In genomic region chr7:66921918-66922486, GRCh38 we compare ENCODE assay signal across 8 cellular contexts. TPM values are rescaled to one million over a fixed set of nuclear protein-coding genes. Genes with fewer than 3 reads are reported as not detected.
A peak's percentile ranks its signal among the peaks of the same experiment; 100 is the strongest.
DNase-seq lines count a peak whose midpoint lies in the region; ATAC-seq, FAIRE-seq and TF ChIP-seq lines count a peak whose summit lies in the region.

No MANE protein-coding gene starts in this region.

- 3 to 5% methylated on average over 15 of the region's 15 CpGs for WGBS in pancreas, 2 donors

- H3K9me3 Mint-ChIP-seq in activated CD4-positive, alpha-beta T cell treated with anti-CD3 and anti-CD28 coated beads, Interleukin-2, amount 10 ng/mL, durations not matched to agents 24 days and 14 days: no peaks in the 10 kb centered on the region

- H3K36me3 Mint-ChIP-seq in activated CD4-positive, alpha-beta T cell treated with anti-CD3 and anti-CD28 coated beads, Interleukin-2, amount 10 ng/mL, durations not matched to agents 24 days and 14 days (ENCODE audit: low read depth): peaks cover 24% of the 10 kb centered on the region

- H3K4me1 ChIP-seq in pancreas: peaks cover 6 to 31% (median 13%) of the 10 kb centered on the region in 3 donors

- H3K4me1 Mint-ChIP-seq in activated CD4-positive, alpha-beta T cell treated with anti-CD3 and anti-CD28 coated beads, Interleukin-2, amount 10 ng/mL, durations not matched to agents 24 days and 14 days: peaks cover 23% of the 10 kb centered on the region

- peak overlapping the region; percentile 86 to 97 (median 96) for H3K4me3 ChIP-seq in pancreas

- H3K27me3 Mint-ChIP-seq in activated CD4-positive, alpha-beta T cell treated with anti-CD3 and anti-CD28 coated beads, Interleukin-2, amount 10 ng/mL, durations not matched to agents 24 days and 14 days: no peaks in the 10 kb centered on the region

- DNase-seq in AG08396 (ENCODE audit: low spot score) (peak; percentile 41), HuH-7.5 (ENCODE audit: low spot score) (peak; percentile 38), erythroblast (lab: John Stamatoyannopoulos, UW) (peak; percentile 71 to 75), pancreas (no peak), NCI-H345 (lab: John Stamatoyannopoulos, UW) (no peak)
- peak; percentile 81 for DNase-seq in activated CD4-positive, alpha-beta T cell treated with anti-CD3 and anti-CD28 coated beads, Interleukin-2, amount 10 ng/mL, durations not matched to agents 24 days and 14 days

- TF ChIP-seq POLR2A in erythroblast (IDR thresholded peaks at IDR 0.05; ENCODE audit: low read length): no peak

- no peak for FAIRE-seq in pancreas (lab: Jason Lieb, UNC)

- peak overlapping the region in 3 of 4 donors; percentile 69 to 73 (median 70) for H3K27ac ChIP-seq in pancreas

- intact Hi-C loops in activated CD4-positive, alpha-beta T cell treated with anti-CD3 and anti-CD28 coated beads, Interleukin-2, amount 10 ng/mL, durations not matched to agents 24 days and 14 days (cut with micrococcal nuclease): loop anchor here (1.0 to 2.0 kb wide), 5 partner anchors 74 to 329 kb away; partner anchors contain the start of genes RABGEF1 and TYW1
- intact Hi-C loops in pancreas (cut with DNase I): no loop called here

- no peak for TF ChIP-seq CTCF in pancreas (IDR thresholded peaks at IDR 0.05)

- H3K27me3 ChIP-seq in pancreas: no peaks in the 10 kb centered on the region

- no peaks in the 10 kb centered on the region for H3K9me3 ChIP-seq in pancreas

- no peaks in the 10 kb centered on the region for H3K36me3 ChIP-seq in pancreas

- peak overlapping the region; percentile 97 for H3K4me3 Mint-ChIP-seq in activated CD4-positive, alpha-beta T cell treated with anti-CD3 and anti-CD28 coated beads, Interleukin-2, amount 10 ng/mL, durations not matched to agents 24 days and 14 days

- ATAC-seq in GM18508 (IDR thresholded peaks at IDR 0.05; ENCODE audit: insufficient read depth, unreplicated experiment) (peak; percentile 34), pancreas (peak in 2 of 4 donors; percentile 5 to 8), GM21526 (IDR thresholded peaks at IDR 0.05; ENCODE audit: low FRiP score, unreplicated experiment) (no peak)

- peak overlapping the region; percentile 95 for H3K27ac Mint-ChIP-seq in activated CD4-positive, alpha-beta T cell treated with anti-CD3 and anti-CD28 coated beads, Interleukin-2, amount 10 ng/mL, durations not matched to agents 24 days and 14 days

RNA-seq across cellular contexts. Expression of gene TMEM248, which starts 1.0 kb away (rescaled TPM):
- total RNA-seq in activated CD4-positive, alpha-beta T cell treated with anti-CD3 and anti-CD28 coated beads, Interleukin-2, amount 10 ng/mL, durations not matched to agents 24 days and 14 days: 88.4 and 92.2 TPM in 2 replicates
- total RNA-seq in pancreas: 10 to 100 TPM; 44.0 to 64.0 (median 51.9) TPM
- 10 to 100 TPM; 15.9 to 28.8 TPM for polyA plus RNA-seq in pancreas

Comparison
In these comparisons a context has a peak if more than half of its experiments do, and no peak if none do; other contexts are left out.
1. DNase-seq: peak in AG08396 (single experiment), HuH-7.5 (single experiment), activated CD4-positive, alpha-beta T cell treated with anti-CD3 and anti-CD28 coated beads, Interleukin-2, amount 10 ng/mL, durations not matched to agents 24 days and 14 days (single experiment) and erythroblast (2 of 2); none in pancreas (0 of 6) and NCI-H345 (single experiment).